1 cellular context compared by ENCODE assay signal in the genomic region with DNA sequence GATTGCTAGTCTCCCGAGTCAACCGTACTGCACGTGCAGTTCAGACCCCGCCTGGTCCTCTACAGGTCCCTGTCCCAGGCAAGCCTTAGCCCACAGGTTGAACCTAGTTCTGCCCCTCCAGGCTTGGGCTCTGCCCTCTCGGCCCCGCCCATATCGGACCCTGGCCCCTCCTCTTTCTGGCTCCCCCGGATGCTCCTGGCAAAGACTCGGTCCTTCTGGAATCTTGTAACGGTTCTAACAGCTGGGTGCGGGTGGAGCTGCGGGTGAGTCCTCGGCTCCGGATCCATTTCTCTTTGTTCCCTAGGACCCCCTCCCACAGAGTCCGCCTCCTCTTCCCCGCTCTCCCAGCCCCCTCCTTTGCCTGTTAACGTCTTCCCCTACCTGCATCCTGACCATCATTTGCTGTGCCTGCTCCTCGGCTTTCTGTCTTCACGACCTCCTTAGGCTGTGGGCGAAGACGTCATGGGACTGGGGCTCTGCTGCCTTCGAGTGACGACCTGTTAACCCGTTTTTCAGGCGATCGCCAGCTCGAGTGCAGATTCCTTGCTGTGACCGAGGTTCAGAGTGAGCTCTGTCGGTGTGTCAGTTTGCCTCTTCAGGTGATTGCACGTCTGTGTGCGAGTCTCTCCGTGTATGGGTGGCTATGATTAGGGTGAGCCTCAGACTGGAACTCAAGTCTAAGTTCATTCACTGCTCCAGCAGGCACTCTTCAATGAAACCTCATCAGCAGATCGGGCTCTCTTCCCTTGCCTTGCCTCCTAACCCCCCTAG.
TF ChIP-seq lines count a peak whose summit lies in the region.

A gene with protein sequence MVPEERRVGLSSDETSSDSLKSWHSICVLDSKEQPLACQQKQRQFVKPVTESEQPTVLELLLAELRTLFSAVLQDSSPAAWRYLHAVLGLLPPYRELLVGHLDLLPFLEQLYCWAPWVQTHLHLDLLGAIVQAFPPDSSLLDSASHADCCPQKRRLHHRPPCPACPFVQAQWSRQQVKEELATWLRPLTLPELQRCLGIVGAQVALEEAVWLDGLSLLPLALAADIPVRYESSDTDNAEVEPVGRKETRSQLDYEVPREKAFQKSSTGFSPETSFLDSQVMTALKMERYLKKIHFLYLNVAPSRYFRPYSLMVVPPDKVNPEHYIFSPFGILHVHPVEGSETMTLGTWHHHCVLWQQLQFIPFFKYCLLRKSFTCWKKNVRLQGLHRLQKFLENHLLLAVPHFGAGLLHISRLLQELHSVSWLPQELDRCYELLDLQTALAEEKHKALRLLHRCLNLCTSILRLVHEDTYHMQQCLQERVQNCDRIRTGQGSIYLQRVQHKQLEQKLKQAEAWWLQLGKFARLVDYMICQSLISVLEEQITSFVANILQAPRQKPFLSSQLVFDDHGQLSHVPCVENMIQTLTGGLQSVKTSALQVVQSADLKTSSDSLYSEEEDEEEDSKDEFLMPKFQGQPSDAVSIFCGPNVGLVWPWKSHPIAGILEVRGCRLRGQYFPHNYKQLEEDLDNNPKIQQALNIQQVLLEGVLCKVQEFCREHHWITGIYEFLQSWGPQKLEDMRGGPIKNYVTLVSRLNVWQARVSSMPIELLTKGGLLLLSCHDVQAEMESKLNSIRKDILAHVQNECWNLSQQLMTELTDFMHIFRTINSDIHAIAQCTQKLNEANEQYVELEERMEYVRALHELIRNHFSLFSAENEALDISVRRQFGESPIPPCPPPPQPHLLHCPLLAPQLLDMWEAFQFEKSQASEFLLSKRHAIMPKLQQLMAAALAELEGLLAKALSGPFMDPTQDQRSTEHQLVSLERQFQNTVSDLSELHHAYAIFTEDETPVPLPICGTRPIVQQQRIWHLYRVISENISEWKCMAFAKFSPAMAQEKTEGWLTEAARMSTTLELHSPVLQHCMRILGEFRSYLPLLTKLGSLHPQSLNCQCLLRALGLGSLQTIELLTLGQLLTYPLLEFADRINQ (N-terminal part only) (plus strand): TSS at position 212 of the 771 bp plus-strand sequence. CDS start 936 bp downstream, outside the sequence.

TF ChIP-seq in HepG2, 621 proteins besides CTCF, POLR2A, EP300 and RAD21:
- TF ChIP-seq NFE2L1 (CRISPR knock-in tag; IDR thresholded peaks at IDR 0.05; ENCODE audit: borderline replicate concordance): no peak
- no peak for TF ChIP-seq ZNF782 (CRISPR knock-in tag; IDR thresholded peaks at IDR 0.05; ENCODE audit: borderline replicate concordance)
- no peak for TF ChIP-seq SKI (IDR thresholded peaks at IDR 0.05; ENCODE audit: partially characterized antibody)
- TF ChIP-seq ATF7-NPFF (CRISPR knock-in tag; IDR thresholded peaks at IDR 0.05; ENCODE audit: low read depth): no peak
- TF ChIP-seq HMG20B (CRISPR knock-in tag; conservative IDR thresholded peaks at IDR 0.05): no peak
- TF ChIP-seq, protein P1, sequence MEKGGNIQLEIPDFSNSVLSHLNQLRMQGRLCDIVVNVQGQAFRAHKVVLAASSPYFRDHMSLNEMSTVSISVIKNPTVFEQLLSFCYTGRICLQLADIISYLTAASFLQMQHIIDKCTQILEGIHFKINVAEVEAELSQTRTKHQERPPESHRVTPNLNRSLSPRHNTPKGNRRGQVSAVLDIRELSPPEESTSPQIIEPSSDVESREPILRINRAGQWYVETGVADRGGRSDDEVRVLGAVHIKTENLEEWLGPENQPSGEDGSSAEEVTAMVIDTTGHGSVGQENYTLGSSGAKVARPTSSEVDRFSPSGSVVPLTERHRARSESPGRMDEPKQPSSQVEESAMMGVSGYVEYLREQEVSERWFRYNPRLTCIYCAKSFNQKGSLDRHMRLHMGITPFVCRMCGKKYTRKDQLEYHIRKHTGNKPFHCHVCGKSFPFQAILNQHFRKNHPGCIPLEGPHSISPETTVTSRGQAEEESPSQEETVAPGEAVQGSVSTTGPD (CRISPR knock-in tag; IDR thresholded peaks at IDR 0.05): no peak
